13 cellular contexts compared by ENCODE assay signal in genomic region chr1:226730826-226731225, GRCh38. TPM values are rescaled to one million over a fixed set of nuclear protein-coding genes. Genes with fewer than 3 reads are reported as not detected.
DNase-seq lines count a peak whose midpoint lies in the region; ATAC-seq and TF ChIP-seq lines count a peak whose summit lies in the region.
"Had no signal": no experiment of that assay in that cellular context is flagged by ENCODE, and none has a peak within 500 bp of the region (broad histone marks: within the 10 kb centered on the region; RNA-seq: fewer than 3 reads in every experiment).

No MANE protein-coding gene starts in this region.

- H3K27ac ChIP-seq in left ventricle myocardium inferior (replicated peaks), result peak overlapping the region; percentile 56
- H3K27ac ChIP-seq in right cardiac atrium (ENCODE audit: low read length), result no peak overlapping the region
- H3K27ac ChIP-seq in vagina, result peak overlapping the region; percentile 45
- peak overlapping the region in 1 of 4 donors; percentile 48 for H3K27ac ChIP-seq in upper lobe of left lung

- ATAC-seq in right cardiac atrium, result no peak
- no peak for ATAC-seq in upper lobe of left lung (ENCODE audit: low FRiP score in 2 of 2)

- TF ChIP-seq EP300 in upper lobe of left lung (IDR thresholded peaks at IDR 0.05), result no peak

- H3K9me3 Mint-ChIP-seq in activated T-helper 2 cell treated with anti-CD3 and anti-CD28 coated beads, Interferon-gamma antibody, Interleukin-2, Interleukin-4, amounts not matched to agents 10 μg/mL and 5 μg/mL and 100 μg/mL, durations not matched to agents 14 hours and 24 hours and 36 hours, result no peaks in the 10 kb centered on the region

- intact Hi-C loops in left ventricle myocardium inferior (cut with micrococcal nuclease) (loop anchor here (10.0 kb wide), 1 partner anchor 76 kb away; no protein-coding TSS in a partner anchor), right cardiac atrium (cut with DNase I) (loop anchor here in 2 of 4 donors (10.0 kb wide), 2 partner anchors 94 to 96 kb away; no protein-coding TSS in a partner anchor), vagina (cut with DNase I) (loop anchor here (10.0 kb wide), 1 partner anchor 96 kb away; no protein-coding TSS in a partner anchor)
- intact Hi-C loops in activated T-helper 2 cell treated with anti-CD3 and anti-CD28 coated beads, Interferon-gamma antibody, Interleukin-2, Interleukin-4, amounts not matched to agents 10 μg/mL and 5 μg/mL and 100 μg/mL, durations not matched to agents 14 hours and 24 hours and 36 hours (cut with micrococcal nuclease), result no loop called here

- peak overlapping the region; percentile 68 for H3K4me3 Mint-ChIP-seq in activated T-helper 2 cell treated with anti-CD3 and anti-CD28 coated beads, Interferon-gamma antibody, Interleukin-2, Interleukin-4, amounts not matched to agents 10 μg/mL and 5 μg/mL and 100 μg/mL, durations not matched to agents 14 hours and 24 hours and 36 hours (ENCODE audit: low read depth)

- no peaks in the 10 kb centered on the region for H3K27me3 Mint-ChIP-seq in activated T-helper 2 cell treated with anti-CD3 and anti-CD28 coated beads, Interferon-gamma antibody, Interleukin-2, Interleukin-4, amounts not matched to agents 10 μg/mL and 5 μg/mL and 100 μg/mL, durations not matched to agents 14 hours and 24 hours and 36 hours (ENCODE audit: low read depth)

- H3K36me3 Mint-ChIP-seq in activated T-helper 2 cell treated with anti-CD3 and anti-CD28 coated beads, Interferon-gamma antibody, Interleukin-2, Interleukin-4, amounts not matched to agents 10 μg/mL and 5 μg/mL and 100 μg/mL, durations not matched to agents 14 hours and 24 hours and 36 hours (ENCODE audit: low read depth), result peaks cover 82% of the 10 kb centered on the region

- H3K27ac Mint-ChIP-seq in activated T-helper 2 cell treated with anti-CD3 and anti-CD28 coated beads, Interferon-gamma antibody, Interleukin-2, Interleukin-4, amounts not matched to agents 10 μg/mL and 5 μg/mL and 100 μg/mL, durations not matched to agents 14 hours and 24 hours and 36 hours, result peak overlapping the region; percentile 15

- DNase-seq in left ventricle myocardium inferior, result no peak
- DNase-seq in right cardiac atrium, result no peak
- no peak for DNase-seq in activated T-helper 2 cell treated with anti-CD3 and anti-CD28 coated beads, Interferon-gamma antibody, Interleukin-2, Interleukin-4, amounts not matched to agents 10 μg/mL and 5 μg/mL and 100 μg/mL, durations not matched to agents 14 hours and 24 hours and 36 hours (ENCODE audit: low spot score)
- peak; percentile 12 for DNase-seq in medulla oblongata (ENCODE audit: extremely low spot score)
- no peak for DNase-seq in vagina (ENCODE audit: extremely low spot score in 2 of 2)
- no peak for DNase-seq in upper lobe of left lung
- DNase-seq in NCI-H2107 (lab: John Stamatoyannopoulos, UW), result no peak
- no peak for DNase-seq in stimulated activated CD4-positive, alpha-beta T cell treated with anti-CD3 and anti-CD28 coated beads, Interleukin-4, amount 100 ng/mL, for 1 hour
- DNase-seq: amygdala, dermis blood vessel endothelial cell, NCI-H1105 treated with DMSO at 0.1 percent for 48 hours, posterior cingulate gyrus, SW 1271 had no signal

- WGBS in right cardiac atrium, result 68% methylated on average over 3 of the region's 3 CpGs
- 67 to 70% methylated on average over 3 of the region's 3 CpGs for WGBS in upper lobe of left lung, 2 donors

- H3K36me3 ChIP-seq in left ventricle myocardium inferior, result peaks cover 7% of the 10 kb centered on the region
- peaks cover 0 to 15% of the 10 kb centered on the region in 2 donors for H3K36me3 ChIP-seq in vagina
- peaks cover 0 to 19% (median 5%) of the 10 kb centered on the region in 4 donors for H3K36me3 ChIP-seq in upper lobe of left lung

- H3K9me3 ChIP-seq in left ventricle myocardium inferior (replicated peaks) (no peaks in the 10 kb centered on the region), right cardiac atrium (ENCODE audit: control insufficient read depth, low read length) (no peaks in the 10 kb centered on the region), vagina (no peaks in the 10 kb centered on the region), upper lobe of left lung (no peaks in the 10 kb centered on the region)

- TF ChIP-seq POLR2A in vagina (IDR thresholded peaks at IDR 0.05), result no peak
- no peak for TF ChIP-seq POLR2A in upper lobe of left lung (IDR thresholded peaks at IDR 0.05)

- H3K4me1 ChIP-seq in left ventricle myocardium inferior, result peaks cover 94% of the 10 kb centered on the region
- peaks cover 8% of the 10 kb centered on the region for H3K4me1 ChIP-seq in right cardiac atrium (ENCODE audit: control insufficient read depth, insufficient read depth, low read length)
- H3K4me1 ChIP-seq in vagina, result peaks cover 95% of the 10 kb centered on the region
- H3K4me1 ChIP-seq in upper lobe of left lung, result peaks cover 42 to 86% (median 61%) of the 10 kb centered on the region in 4 donors

- H3K27me3 ChIP-seq in left ventricle myocardium inferior (ENCODE audit: low read depth), result no peaks in the 10 kb centered on the region
- H3K27me3 ChIP-seq in right cardiac atrium (ENCODE audit: control insufficient read depth, insufficient read depth), result no peaks in the 10 kb centered on the region
- no peaks in the 10 kb centered on the region for H3K27me3 ChIP-seq in vagina
- H3K27me3 ChIP-seq in upper lobe of left lung, result no peaks in the 10 kb centered on the region

- peak overlapping the region; percentile 89 for H3K4me3 ChIP-seq in left ventricle myocardium inferior
- H3K4me3 ChIP-seq in right cardiac atrium (ENCODE audit: low read length), result no peak overlapping the region
- no peak overlapping the region for H3K4me3 ChIP-seq in vagina
- no peak overlapping the region for H3K4me3 ChIP-seq in upper lobe of left lung

- TF ChIP-seq CTCF in left ventricle myocardium inferior (IDR thresholded peaks at IDR 0.05; ENCODE audit: borderline replicate concordance), result no peak
- TF ChIP-seq CTCF in vagina (IDR thresholded peaks at IDR 0.05), result no peak
- no peak for TF ChIP-seq CTCF in upper lobe of left lung (IDR thresholded peaks at IDR 0.05)

- H3K4me1 Mint-ChIP-seq in activated T-helper 2 cell treated with anti-CD3 and anti-CD28 coated beads, Interferon-gamma antibody, Interleukin-2, Interleukin-4, amounts not matched to agents 10 μg/mL and 5 μg/mL and 100 μg/mL, durations not matched to agents 14 hours and 24 hours and 36 hours (ENCODE audit: low read depth), result peaks cover 90% of the 10 kb centered on the region

RNA-seq across cellular contexts. Expression of gene ITPKB, which starts 8.3 kb away (rescaled TPM):
- total RNA-seq in left ventricle myocardium inferior, result 15.7 TPM
- total RNA-seq in right cardiac atrium, result 10 to 100 TPM in 2 of 4 donors, 1 to 10 TPM in 2; 9.6 to 15.4 (median 11.1) TPM
- polyA plus RNA-seq in right cardiac atrium, result 9.6 TPM
- total RNA-seq in activated T-helper 2 cell treated with anti-CD3 and anti-CD28 coated beads, Interferon-gamma antibody, Interleukin-2, Interleukin-4, amounts not matched to agents 10 μg/mL and 5 μg/mL and 100 μg/mL, durations not matched to agents 14 hours and 24 hours and 36 hours, result 27.6 and 30.0 TPM in 2 replicates
- 31.7 TPM for total RNA-seq in vagina
- total RNA-seq in upper lobe of left lung, result 10 to 100 TPM; 19.8 to 62.9 (median 45.8) TPM
